In the genomic region with DNA sequence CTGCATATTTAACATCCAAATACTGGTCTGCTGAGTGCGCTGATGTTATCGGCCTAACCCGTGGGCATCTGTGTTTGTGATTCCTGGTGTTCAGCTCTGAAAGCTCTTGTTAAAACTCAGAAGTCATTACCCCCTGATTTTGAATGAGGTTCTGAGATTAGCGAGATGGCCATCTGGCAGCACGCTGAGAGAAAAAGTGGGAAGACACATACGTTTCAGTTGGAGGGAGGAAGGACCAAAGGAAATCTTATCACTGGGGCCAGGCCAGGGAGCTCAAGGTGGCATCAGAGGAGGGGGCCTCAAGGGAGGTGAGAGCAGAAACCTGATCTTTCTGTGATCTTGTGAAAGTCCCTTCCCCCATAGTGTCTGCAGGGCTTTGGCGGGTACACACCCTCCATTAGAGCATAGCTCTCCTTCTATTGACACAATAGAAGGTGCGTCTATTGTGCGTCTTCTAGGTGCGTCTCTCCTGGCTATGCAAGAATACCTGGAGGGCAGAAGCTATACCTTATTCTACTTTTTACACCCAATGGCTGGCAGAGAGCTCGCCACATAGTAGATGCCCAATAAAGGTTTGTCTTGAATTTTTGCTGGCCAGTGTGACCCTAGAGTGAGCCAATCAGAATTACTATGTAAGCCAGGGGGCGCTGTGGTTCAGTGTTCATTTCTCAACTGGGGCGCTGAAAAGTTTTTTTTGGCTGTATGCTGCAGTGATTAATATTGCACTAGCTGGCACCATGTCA, we compare ENCODE assay signal across 8 cellular contexts.
DNase-seq lines count a peak whose midpoint lies in the region; ATAC-seq, FAIRE-seq and TF ChIP-seq lines count a peak whose summit lies in the region.

No MANE protein-coding gene starts in this region.

- intact Hi-C loops in OCI-LY7 (cut with micrococcal nuclease; ENCODE audit: unreplicated experiment): loop anchor here (1.0 kb wide), 2 partner anchors 152 to 156 kb away; no protein-coding TSS in a partner anchor

- H3K27ac ChIP-seq in OCI-LY7 (ENCODE audit: low read depth, low read length, poor library complexity, severe bottlenecking) (no peak overlapping the region), right atrium auricular region (no peak overlapping the region)

- H3K9me2 ChIP-seq in OCI-LY7 (ENCODE audit: insufficient read depth, low read length): no peaks in the 10 kb centered on the region

- no peaks in the 10 kb centered on the region for H3K36me3 ChIP-seq in OCI-LY7 (ENCODE audit: insufficient read depth, low read length)
- no peaks in the 10 kb centered on the region for H3K36me3 ChIP-seq in right atrium auricular region

- DNase-seq in OCI-LY7 (ENCODE audit: low spot score): peak; percentile 67
- DNase-seq in activated effector memory CD4-positive, alpha-beta T cell treated with Interleukin-2 at 50 U/mL for 16 hours: peak; percentile 12
- no peak for DNase-seq in right atrium auricular region (ENCODE audit: low spot score)
- DNase-seq in stimulated activated CD4-positive, alpha-beta T cell treated with anti-CD3 and anti-CD28 coated beads, Interleukin-4, amount 100 ng/mL, for 1 hour: peak; percentile 55
- DNase-seq in urothelium cell line (ENCODE audit: low spot score): no peak

- H3K4me1 ChIP-seq in OCI-LY7 (ENCODE audit: insufficient read depth, low read length, poor library complexity, severe bottlenecking) (no peaks in the 10 kb centered on the region), right atrium auricular region (peaks cover 0 to 6% of the 10 kb centered on the region in 2 donors)

- TF ChIP-seq CTCF in OCI-LY7 (conservative IDR thresholded peaks at IDR 0.05; ENCODE audit: low read length) (peak; percentile 88), right atrium auricular region (IDR thresholded peaks at IDR 0.05) (peak; percentile 24 to 72)

- H3K4me3 ChIP-seq in OCI-LY7 (ENCODE audit: low read depth, low read length, poor library complexity, severe bottlenecking) (no peak overlapping the region), right atrium auricular region (no peak overlapping the region)

- POLR2A ChIA-PET in OCI-LY7 (lab: Charles Lee): interaction anchor here (0.5 to 1.2 kb wide), 5 partner anchors 9 to 503 kb away, joined by 3 to 11 read pairs (median 3); no protein-coding TSS in a partner anchor

- no peak overlapping the region for H3K4me2 ChIP-seq in OCI-LY7 (ENCODE audit: low read length)

- H4K20me1 ChIP-seq in OCI-LY7 (ENCODE audit: insufficient read depth, low read length): no peaks in the 10 kb centered on the region

- no peaks in the 10 kb centered on the region for H3K9me3 ChIP-seq in OCI-LY7 (ENCODE audit: low read length)
- no peaks in the 10 kb centered on the region for H3K9me3 ChIP-seq in right atrium auricular region

- CTCF ChIA-PET in OCI-LY7 (lab: Charles Lee; ENCODE audit: unreplicated experiment): interaction anchor here (0.5 to 1.6 kb wide), 4 partner anchors 72 to 155 kb away, joined by 3 to 9 read pairs (median 3); no protein-coding TSS in a partner anchor

- FAIRE-seq in urothelium cell line (lab: Jason Lieb, UNC): no peak

- no peaks in the 10 kb centered on the region for H3K79me2 ChIP-seq in OCI-LY7 (ENCODE audit: insufficient read depth, low read depth, low read length)

- ATAC-seq in GM18868 (IDR thresholded peaks at IDR 0.05; ENCODE audit: unreplicated experiment): peak; percentile 63
- no peak for ATAC-seq in HG03520 (IDR thresholded peaks at IDR 0.05; ENCODE audit: unreplicated experiment)
- ATAC-seq in GM19328 (IDR thresholded peaks at IDR 0.05; ENCODE audit: unreplicated experiment): no peak

- BruUV-seq in OCI-LY7 (replicated peaks; lab: Mats Ljungman, UMichigan): no TSS peak

- H2AFZ ChIP-seq in OCI-LY7 (ENCODE audit: low read length): no peak overlapping the region

- H3K27me3 ChIP-seq in right atrium auricular region: no peaks in the 10 kb centered on the region

Comparison
In these comparisons a context has a peak if more than half of its experiments do, and no peak if none do; other contexts are left out.
1. DNase-seq: peak in OCI-LY7 (single experiment), activated effector memory CD4-positive, alpha-beta T cell treated with Interleukin-2 at 50 U/mL for 16 hours (single experiment) and stimulated activated CD4-positive, alpha-beta T cell treated with anti-CD3 and anti-CD28 coated beads, Interleukin-4, amount 100 ng/mL, for 1 hour (single experiment); none in right atrium auricular region (single experiment) and urothelium cell line (single experiment).